23 cellular contexts compared by ENCODE assay signal in genomic region chr20:10730629-10731183, GRCh38.
"Had no signal": no experiment of that assay in that cellular context is flagged by ENCODE, and none has a peak within 500 bp of the region (broad histone marks: within the 10 kb centered on the region; RNA-seq: fewer than 3 reads in every experiment).

No MANE protein-coding gene starts in this region.

- H3K4me1 ChIP-seq: neural progenitor cell, pancreas, thyroid gland, uterus had no signal

- H3K4me2 ChIP-seq: hepatocyte, neural progenitor cell had no signal

- H3K4me3 ChIP-seq: esophagus squamous epithelium, hepatocyte, left ventricle myocardium inferior, lower lobe of right lung, neural progenitor cell, pancreas, suprapubic skin, thyroid gland, upper lobe of left lung, uterus had no signal

- DNase-seq: effector memory CD4-positive, alpha-beta T cell; esophagus squamous epithelium; foreskin melanocyte; head of caudate nucleus; kidney; left cardiac atrium; left ventricle myocardium inferior; lower lobe of right lung; mesenchymal stem cell; midbrain; nucleus accumbens; pancreas; stimulated activated CD4-positive, alpha-beta T cell treated with anti-CD3 and anti-CD28 coated beads, Interleukin-4, amount 100 ng/mL, for 1 hour; stimulated activated CD8-positive, alpha-beta memory T cell treated with anti-CD3 and anti-CD28 coated beads, Interleukin-4, amount 100 ng/mL, for 48 hours; stimulated activated naive CD8-positive, alpha-beta T cell treated with anti-CD3 and anti-CD28 coated beads, Interleukin-15, Interleukin-2, amounts not matched to agents 100 U/mL and 50 U/mL, for 24 hours; thyroid gland; upper lobe of left lung; uterus had no signal

- H3K9me3 ChIP-seq: esophagus squamous epithelium, lower lobe of right lung, pancreas, suprapubic skin, thyroid gland, upper lobe of left lung, uterus had no signal

- H3K27ac ChIP-seq: hepatocyte, left ventricle myocardium inferior, lower lobe of right lung, neural progenitor cell, pancreas, suprapubic skin, thyroid gland, uterus had no signal

- ATAC-seq: lower lobe of right lung; natural killer cell treated with Interleukin-12 subunit alpha and Interleukin-12 subunit beta and Interleukin-15 and Interleukin-18, amount 100 ng/mL, for 72 hours; pancreas; stimulated activated effector memory CD8-positive, alpha-beta T cell treated with anti-CD3 and anti-CD28 coated beads, Interleukin-12 subunit alpha, Interleukin-12 subunit beta, amount 100 ng/mL, for 72 hours; stimulated activated naive CD8-positive, alpha-beta T cell treated with anti-CD3 and anti-CD28 coated beads, Interleukin-15, Interleukin-2, amounts not matched to agents 100 U/mL and 50 U/mL, for 24 hours had no signal

- H3K9ac ChIP-seq: neural progenitor cell had no signal

- H3K36me3 ChIP-seq: esophagus squamous epithelium, left ventricle myocardium inferior, lower lobe of right lung, neural progenitor cell, pancreas, suprapubic skin, thyroid gland, upper lobe of left lung, uterus had no signal

- H2AFZ ChIP-seq: hepatocyte, neural progenitor cell had no signal

- H3K27me3 ChIP-seq: esophagus squamous epithelium, hepatocyte, neural progenitor cell, pancreas, suprapubic skin, thyroid gland, upper lobe of left lung, uterus had no signal

- H3K79me2 ChIP-seq: hepatocyte had no signal

- FAIRE-seq: kidney, pancreas had no signal
